Comparison of ENCODE assay signal across 1 cellular context in the genomic region with DNA sequence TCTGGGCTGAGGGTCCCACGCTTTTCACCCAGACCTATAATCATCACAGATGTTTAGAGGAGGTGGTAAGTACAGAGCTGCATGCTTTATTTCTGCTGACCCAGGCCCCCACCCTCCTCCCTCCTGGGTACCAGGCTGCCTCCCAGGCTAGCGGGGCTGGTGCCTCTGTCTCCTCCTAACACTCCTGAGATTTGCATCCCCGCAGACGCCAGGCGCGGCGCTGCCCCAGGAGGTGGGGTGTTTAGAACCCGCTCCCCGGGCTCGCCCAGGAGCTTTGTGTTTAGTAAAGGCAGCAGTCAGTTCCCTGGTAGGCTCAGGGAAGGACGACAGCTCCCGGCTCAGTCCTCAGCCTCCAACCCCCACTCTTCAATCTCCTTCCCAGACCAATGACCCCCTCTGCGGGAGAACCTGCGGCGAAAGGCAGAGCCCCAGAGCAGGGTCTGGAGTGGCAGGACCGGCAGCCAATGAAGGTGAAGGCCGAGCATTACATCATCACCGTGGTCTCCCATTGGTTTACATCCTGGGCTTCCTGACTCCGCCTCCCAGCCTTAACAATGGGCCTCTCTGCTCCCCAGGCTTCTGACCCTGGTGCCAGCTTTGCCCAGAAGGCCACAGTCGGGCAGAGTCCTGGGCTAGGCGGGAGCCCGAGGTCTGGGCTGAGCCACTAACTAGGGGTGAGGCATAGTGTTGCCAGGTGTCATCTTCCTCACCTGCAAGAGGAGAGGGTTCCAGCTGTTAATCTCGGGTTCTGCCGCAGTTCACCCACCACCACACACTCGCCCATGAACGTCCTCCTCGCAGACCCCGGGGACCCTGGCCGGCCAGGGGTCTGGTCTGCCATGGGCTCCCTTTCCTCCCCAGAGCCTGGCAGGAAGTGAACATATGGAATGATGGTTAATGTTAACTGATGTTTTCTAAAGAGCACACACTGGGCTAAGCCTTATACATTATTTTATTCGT.
TF ChIP-seq lines count a peak whose summit lies in the region.

No MANE protein-coding gene starts in this region.

TF ChIP-seq in K562, 482 proteins besides CTCF, POLR2A, EP300 and RAD21 (continued from another document and continues in another):
- TF ChIP-seq, protein P1, sequence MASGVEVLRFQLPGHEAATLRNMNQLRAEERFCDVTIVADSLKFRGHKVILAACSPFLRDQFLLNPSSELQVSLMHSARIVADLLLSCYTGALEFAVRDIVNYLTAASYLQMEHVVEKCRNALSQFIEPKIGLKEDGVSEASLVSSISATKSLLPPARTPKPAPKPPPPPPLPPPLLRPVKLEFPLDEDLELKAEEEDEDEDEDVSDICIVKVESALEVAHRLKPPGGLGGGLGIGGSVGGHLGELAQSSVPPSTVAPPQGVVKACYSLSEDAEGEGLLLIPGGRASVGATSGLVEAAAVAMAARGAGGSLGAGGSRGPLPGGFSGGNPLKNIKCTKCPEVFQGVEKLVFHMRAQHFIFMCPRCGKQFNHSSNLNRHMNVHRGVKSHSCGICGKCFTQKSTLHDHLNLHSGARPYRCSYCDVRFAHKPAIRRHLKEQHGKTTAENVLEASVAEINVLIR (CRISPR knock-in tag; IDR thresholded peaks at IDR 0.05): no peak
- TF ChIP-seq, protein P2, sequence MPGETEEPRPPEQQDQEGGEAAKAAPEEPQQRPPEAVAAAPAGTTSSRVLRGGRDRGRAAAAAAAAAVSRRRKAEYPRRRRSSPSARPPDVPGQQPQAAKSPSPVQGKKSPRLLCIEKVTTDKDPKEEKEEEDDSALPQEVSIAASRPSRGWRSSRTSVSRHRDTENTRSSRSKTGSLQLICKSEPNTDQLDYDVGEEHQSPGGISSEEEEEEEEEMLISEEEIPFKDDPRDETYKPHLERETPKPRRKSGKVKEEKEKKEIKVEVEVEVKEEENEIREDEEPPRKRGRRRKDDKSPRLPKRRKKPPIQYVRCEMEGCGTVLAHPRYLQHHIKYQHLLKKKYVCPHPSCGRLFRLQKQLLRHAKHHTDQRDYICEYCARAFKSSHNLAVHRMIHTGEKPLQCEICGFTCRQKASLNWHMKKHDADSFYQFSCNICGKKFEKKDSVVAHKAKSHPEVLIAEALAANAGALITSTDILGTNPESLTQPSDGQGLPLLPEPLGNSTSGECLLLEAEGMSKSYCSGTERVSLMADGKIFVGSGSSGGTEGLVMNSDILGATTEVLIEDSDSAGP (CRISPR knock-in tag; IDR thresholded peaks at IDR 0.05): no peak
- TF ChIP-seq ERF (CRISPR knock-in tag; IDR thresholded peaks at IDR 0.05): no peak
- TF ChIP-seq, protein P3, sequence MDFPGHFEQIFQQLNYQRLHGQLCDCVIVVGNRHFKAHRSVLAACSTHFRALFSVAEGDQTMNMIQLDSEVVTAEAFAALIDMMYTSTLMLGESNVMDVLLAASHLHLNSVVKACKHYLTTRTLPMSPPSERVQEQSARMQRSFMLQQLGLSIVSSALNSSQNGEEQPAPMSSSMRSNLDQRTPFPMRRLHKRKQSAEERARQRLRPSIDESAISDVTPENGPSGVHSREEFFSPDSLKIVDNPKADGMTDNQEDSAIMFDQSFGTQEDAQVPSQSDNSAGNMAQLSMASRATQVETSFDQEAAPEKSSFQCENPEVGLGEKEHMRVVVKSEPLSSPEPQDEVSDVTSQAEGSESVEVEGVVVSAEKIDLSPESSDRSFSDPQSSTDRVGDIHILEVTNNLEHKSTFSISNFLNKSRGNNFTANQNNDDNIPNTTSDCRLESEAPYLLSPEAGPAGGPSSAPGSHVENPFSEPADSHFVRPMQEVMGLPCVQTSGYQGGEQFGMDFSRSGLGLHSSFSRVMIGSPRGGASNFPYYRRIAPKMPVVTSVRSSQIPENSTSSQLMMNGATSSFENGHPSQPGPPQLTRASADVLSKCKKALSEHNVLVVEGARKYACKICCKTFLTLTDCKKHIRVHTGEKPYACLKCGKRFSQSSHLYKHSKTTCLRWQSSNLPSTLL (IDR thresholded peaks at IDR 0.05): no peak
- no peak for TF ChIP-seq MAZ (CRISPR knock-in tag; conservative IDR thresholded peaks at IDR 0.05 in 1 of 2, IDR thresholded peaks at IDR 0.05 in 1 of 2)
- TF ChIP-seq ZNF75A (CRISPR knock-in tag; IDR thresholded peaks at IDR 0.05): no peak
- TF ChIP-seq, protein P4, sequence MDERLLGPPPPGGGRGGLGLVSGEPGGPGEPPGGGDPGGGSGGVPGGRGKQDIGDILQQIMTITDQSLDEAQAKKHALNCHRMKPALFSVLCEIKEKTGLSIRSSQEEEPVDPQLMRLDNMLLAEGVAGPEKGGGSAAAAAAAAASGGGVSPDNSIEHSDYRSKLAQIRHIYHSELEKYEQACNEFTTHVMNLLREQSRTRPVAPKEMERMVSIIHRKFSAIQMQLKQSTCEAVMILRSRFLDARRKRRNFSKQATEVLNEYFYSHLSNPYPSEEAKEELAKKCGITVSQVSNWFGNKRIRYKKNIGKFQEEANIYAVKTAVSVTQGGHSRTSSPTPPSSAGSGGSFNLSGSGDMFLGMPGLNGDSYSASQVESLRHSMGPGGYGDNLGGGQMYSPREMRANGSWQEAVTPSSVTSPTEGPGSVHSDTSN (CRISPR knock-in tag; IDR thresholded peaks at IDR 0.05; ENCODE audit: low read depth): peak; percentile 83
- TF ChIP-seq, protein P4 (tag; conservative IDR thresholded peaks at IDR 0.05; ENCODE audit: low read depth): peak; percentile 94
- TF ChIP-seq MAFK (IDR thresholded peaks at IDR 0.05; ENCODE audit: low read length): no peak
- TF ChIP-seq FOXA3 (CRISPR knock-in tag; conservative IDR thresholded peaks at IDR 0.05 in 1 of 2, IDR thresholded peaks at IDR 0.05 in 1 of 2): no peak
- no peak for TF ChIP-seq GABPA (tag; conservative IDR thresholded peaks at IDR 0.05; ENCODE audit: low read depth)
- TF ChIP-seq, protein P5, sequence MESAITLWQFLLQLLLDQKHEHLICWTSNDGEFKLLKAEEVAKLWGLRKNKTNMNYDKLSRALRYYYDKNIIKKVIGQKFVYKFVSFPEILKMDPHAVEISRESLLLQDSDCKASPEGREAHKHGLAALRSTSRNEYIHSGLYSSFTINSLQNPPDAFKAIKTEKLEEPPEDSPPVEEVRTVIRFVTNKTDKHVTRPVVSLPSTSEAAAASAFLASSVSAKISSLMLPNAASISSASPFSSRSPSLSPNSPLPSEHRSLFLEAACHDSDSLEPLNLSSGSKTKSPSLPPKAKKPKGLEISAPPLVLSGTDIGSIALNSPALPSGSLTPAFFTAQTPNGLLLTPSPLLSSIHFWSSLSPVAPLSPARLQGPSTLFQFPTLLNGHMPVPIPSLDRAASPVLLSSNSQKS (CRISPR knock-in tag; IDR thresholded peaks at IDR 0.05): no peak
- TF ChIP-seq ZNF707 (CRISPR knock-in tag; conservative IDR thresholded peaks at IDR 0.05): no peak
- TF ChIP-seq, protein P6, sequence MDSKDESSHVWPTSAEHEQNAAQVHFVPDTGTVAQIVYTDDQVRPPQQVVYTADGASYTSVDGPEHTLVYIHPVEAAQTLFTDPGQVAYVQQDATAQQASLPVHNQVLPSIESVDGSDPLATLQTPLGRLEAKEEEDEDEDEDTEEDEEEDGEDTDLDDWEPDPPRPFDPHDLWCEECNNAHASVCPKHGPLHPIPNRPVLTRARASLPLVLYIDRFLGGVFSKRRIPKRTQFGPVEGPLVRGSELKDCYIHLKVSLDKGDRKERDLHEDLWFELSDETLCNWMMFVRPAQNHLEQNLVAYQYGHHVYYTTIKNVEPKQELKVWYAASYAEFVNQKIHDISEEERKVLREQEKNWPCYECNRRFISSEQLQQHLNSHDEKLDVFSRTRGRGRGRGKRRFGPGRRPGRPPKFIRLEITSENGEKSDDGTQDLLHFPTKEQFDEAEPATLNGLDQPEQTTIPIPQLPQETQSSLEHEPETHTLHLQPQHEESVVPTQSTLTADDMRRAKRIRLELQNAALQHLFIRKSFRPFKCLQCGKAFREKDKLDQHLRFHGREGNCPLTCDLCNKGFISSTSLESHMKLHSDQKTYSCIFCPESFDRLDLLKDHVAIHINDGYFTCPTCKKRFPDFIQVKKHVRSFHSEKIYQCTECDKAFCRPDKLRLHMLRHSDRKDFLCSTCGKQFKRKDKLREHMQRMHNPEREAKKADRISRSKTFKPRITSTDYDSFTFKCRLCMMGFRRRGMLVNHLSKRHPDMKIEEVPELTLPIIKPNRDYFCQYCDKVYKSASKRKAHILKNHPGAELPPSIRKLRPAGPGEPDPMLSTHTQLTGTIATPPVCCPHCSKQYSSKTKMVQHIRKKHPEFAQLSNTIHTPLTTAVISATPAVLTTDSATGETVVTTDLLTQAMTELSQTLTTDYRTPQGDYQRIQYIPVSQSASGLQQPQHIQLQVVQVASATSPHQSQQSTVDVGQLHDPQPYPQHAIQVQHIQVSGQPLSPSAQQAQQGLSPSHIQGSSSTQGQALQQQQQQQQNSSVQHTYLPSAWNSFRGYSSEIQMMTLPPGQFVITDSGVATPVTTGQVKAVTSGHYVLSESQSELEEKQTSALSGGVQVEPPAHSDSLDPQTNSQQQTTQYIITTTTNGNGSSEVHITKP (IDR thresholded peaks at IDR 0.05; ENCODE audit: partially characterized antibody): no peak
- no peak for TF ChIP-seq ZNF212 (CRISPR knock-in tag; IDR thresholded peaks at IDR 0.05)
- no peak for TF ChIP-seq RFX1 (IDR thresholded peaks at IDR 0.05)
- TF ChIP-seq RBM14 (IDR thresholded peaks at IDR 0.05; ENCODE audit: borderline replicate concordance, insufficient read depth, low read depth, low read length): no peak
- no peak for TF ChIP-seq PTRF (tag; IDR thresholded peaks at IDR 0.05)
- no peak for TF ChIP-seq CXXC5 (CRISPR knock-in tag; IDR thresholded peaks at IDR 0.05)
- no peak for TF ChIP-seq ETV6 (IDR thresholded peaks at IDR 0.05; ENCODE audit: borderline replicate concordance in 1 of 2, low read depth in 2 of 2, low read length in 1 of 2)
- no peak for TF ChIP-seq ETV6 (CRISPR knock-in tag; IDR thresholded peaks at IDR 0.05; ENCODE audit: borderline replicate concordance)
- no peak for TF ChIP-seq SMARCA4 (IDR thresholded peaks at IDR 0.05)
- TF ChIP-seq PHB2 (IDR thresholded peaks at IDR 0.05; ENCODE audit: low read depth): no peak
- no peak for TF ChIP-seq SUPT5H (IDR thresholded peaks at IDR 0.05)
- peak; percentile 82 for TF ChIP-seq FOS (IDR thresholded peaks at IDR 0.05; ENCODE audit: extremely low read depth, insufficient read length)
- TF ChIP-seq POLR2H (tag; IDR thresholded peaks at IDR 0.05; ENCODE audit: low read depth): no peak
- TF ChIP-seq, protein P7, sequence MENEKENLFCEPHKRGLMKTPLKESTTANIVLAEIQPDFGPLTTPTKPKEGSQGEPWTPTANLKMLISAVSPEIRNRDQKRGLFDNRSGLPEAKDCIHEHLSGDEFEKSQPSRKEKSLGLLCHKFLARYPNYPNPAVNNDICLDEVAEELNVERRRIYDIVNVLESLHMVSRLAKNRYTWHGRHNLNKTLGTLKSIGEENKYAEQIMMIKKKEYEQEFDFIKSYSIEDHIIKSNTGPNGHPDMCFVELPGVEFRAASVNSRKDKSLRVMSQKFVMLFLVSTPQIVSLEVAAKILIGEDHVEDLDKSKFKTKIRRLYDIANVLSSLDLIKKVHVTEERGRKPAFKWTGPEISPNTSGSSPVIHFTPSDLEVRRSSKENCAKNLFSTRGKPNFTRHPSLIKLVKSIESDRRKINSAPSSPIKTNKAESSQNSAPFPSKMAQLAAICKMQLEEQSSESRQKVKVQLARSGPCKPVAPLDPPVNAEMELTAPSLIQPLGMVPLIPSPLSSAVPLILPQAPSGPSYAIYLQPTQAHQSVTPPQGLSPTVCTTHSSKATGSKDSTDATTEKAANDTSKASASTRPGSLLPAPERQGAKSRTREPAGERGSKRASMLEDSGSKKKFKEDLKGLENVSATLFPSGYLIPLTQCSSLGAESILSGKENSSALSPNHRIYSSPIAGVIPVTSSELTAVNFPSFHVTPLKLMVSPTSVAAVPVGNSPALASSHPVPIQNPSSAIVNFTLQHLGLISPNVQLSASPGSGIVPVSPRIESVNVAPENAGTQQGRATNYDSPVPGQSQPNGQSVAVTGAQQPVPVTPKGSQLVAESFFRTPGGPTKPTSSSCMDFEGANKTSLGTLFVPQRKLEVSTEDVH (IDR thresholded peaks at IDR 0.05; ENCODE audit: low read depth, partially characterized antibody): no peak
- no peak for TF ChIP-seq SLC30A9 (CRISPR knock-in tag; IDR thresholded peaks at IDR 0.05)
- TF ChIP-seq NCOA4 (IDR thresholded peaks at IDR 0.05; ENCODE audit: partially characterized antibody): no peak
- TF ChIP-seq, protein P8, sequence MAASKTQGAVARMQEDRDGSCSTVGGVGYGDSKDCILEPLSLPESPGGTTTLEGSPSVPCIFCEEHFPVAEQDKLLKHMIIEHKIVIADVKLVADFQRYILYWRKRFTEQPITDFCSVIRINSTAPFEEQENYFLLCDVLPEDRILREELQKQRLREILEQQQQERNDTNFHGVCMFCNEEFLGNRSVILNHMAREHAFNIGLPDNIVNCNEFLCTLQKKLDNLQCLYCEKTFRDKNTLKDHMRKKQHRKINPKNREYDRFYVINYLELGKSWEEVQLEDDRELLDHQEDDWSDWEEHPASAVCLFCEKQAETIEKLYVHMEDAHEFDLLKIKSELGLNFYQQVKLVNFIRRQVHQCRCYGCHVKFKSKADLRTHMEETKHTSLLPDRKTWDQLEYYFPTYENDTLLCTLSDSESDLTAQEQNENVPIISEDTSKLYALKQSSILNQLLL (CRISPR knock-in tag; IDR thresholded peaks at IDR 0.05; ENCODE audit: borderline replicate concordance): no peak
- TF ChIP-seq ZNF143 (CRISPR knock-in tag; IDR thresholded peaks at IDR 0.05): no peak
- no peak for TF ChIP-seq FOXP1 (CRISPR knock-in tag; IDR thresholded peaks at IDR 0.05)
- TF ChIP-seq ZNF584 (CRISPR knock-in tag; IDR thresholded peaks at IDR 0.05; ENCODE audit: low read depth): no peak
- no peak for TF ChIP-seq ZNF57 (CRISPR knock-in tag; IDR thresholded peaks at IDR 0.05)
- no peak for TF ChIP-seq ZKSCAN3 (CRISPR knock-in tag; IDR thresholded peaks at IDR 0.05)
- no peak for TF ChIP-seq ZNF76 (CRISPR knock-in tag; IDR thresholded peaks at IDR 0.05; ENCODE audit: borderline replicate concordance)
- TF ChIP-seq, protein P9, sequence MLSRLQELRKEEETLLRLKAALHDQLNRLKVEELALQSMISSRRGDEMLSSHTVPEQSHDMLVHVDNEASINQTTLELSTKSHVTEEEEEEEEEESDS (CRISPR knock-in tag; IDR thresholded peaks at IDR 0.05): no peak
- TF ChIP-seq, protein P10, sequence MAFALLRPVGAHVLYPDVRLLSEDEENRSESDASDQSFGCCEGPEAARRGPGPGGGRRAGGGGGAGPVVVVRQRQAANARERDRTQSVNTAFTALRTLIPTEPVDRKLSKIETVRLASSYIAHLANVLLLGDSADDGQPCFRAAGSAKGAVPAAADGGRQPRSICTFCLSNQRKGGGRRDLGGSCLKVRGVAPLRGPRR (CRISPR knock-in tag; IDR thresholded peaks at IDR 0.05): no peak
- TF ChIP-seq, protein P11, sequence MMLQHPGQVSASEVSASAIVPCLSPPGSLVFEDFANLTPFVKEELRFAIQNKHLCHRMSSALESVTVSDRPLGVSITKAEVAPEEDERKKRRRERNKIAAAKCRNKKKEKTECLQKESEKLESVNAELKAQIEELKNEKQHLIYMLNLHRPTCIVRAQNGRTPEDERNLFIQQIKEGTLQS (IDR thresholded peaks at IDR 0.05): peak; percentile 90
- TF ChIP-seq, protein P11 (CRISPR knock-in tag; conservative IDR thresholded peaks at IDR 0.05): no peak
- TF ChIP-seq MCM3 (IDR thresholded peaks at IDR 0.05): no peak
- peak; percentile 44 for TF ChIP-seq NEUROD1 (IDR thresholded peaks at IDR 0.05; ENCODE audit: borderline replicate concordance, low read depth, low read length, partially characterized antibody)
